ENCODE assay signal across 24 cellular contexts in the genomic region with DNA sequence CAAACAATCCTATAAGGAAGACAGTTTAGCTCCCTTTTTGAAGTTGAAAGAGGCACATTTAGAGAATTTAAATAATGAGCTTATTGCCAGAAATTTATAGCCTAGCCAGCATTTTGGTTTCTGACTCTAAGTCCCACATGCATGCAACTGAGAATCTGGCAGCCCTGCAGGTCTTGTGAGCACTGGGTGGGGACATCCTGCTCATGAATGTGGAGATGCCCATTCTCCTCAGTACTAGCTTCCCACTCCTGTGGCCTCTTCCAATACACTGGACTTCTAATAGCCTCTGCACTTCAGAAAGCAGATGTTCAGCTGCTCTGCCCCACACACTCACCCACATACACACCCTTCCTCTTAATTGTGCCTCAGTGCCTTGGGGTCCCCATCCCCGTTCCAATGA.
"Had no signal": no experiment of that assay in that cellular context is flagged by ENCODE, and none has a peak within 500 bp of the region (broad histone marks: within the 10 kb centered on the region; RNA-seq: fewer than 3 reads in every experiment).

No MANE protein-coding gene starts in this region.

- H3K4me2 ChIP-seq: SK-N-SH had no signal

- H3K27ac ChIP-seq: breast epithelium, VCaP had no signal

- H3K36me3 ChIP-seq: breast epithelium had no signal

- H3K27me3 ChIP-seq: breast epithelium had no signal

- H3K4me3 ChIP-seq: breast epithelium had no signal

- ATAC-seq: activated CD4-positive, alpha-beta T cell treated with anti-CD3 and anti-CD28 coated beads for 36 hours; activated CD8-positive, alpha-beta T cell treated with anti-CD3 and anti-CD28 coated beads for 36 hours; activated T-cell treated with anti-CD3 and anti-CD28 coated beads, Interleukin-2, amount 50 U/mL, for 72 hours; Panc1; Right ventricle myocardium inferior had no signal

- H3K9ac ChIP-seq: SK-N-SH had no signal

- H3K4me1 ChIP-seq: breast epithelium had no signal

- DNase-seq: activated CD4-positive, alpha-beta T cell treated with anti-CD3 and anti-CD28 coated beads for 36 hours; activated CD8-positive, alpha-beta memory T cell treated with anti-CD3 and anti-CD28 coated beads, Interleukin-2, amount 50 U/mL, for 4 hours; activated CD8-positive, alpha-beta T cell treated with anti-CD3 and anti-CD28 coated beads for 36 hours; activated naive CD4-positive, alpha-beta T cell treated with anti-CD3 and anti-CD28 coated beads, Interleukin-2, amount 50 U/mL, for 16 hours; activated T-cell treated with anti-CD3 and anti-CD28 coated beads, Interleukin-2, amount 50 U/mL, for 72 hours; aorta; central memory CD4-positive, alpha-beta T cell; Kasumi-1; KBM-7; NCI-H1930; NCI-H2107; NCI-H2171 treated with DMSO at 0.1 percent for 48 hours; NCI-H226; NCI-H526; NCI-H774; NK-92 treated with Interleukin-12 subunit alpha and Interleukin-12 subunit beta, amount 100 ng/mL, for 24 hours; OCI-M1; RPMI8226; SK-N-SH; T-helper 1 cell had no signal

- H3K9me3 ChIP-seq: breast epithelium, SK-N-SH had no signal
